In the genomic region with DNA sequence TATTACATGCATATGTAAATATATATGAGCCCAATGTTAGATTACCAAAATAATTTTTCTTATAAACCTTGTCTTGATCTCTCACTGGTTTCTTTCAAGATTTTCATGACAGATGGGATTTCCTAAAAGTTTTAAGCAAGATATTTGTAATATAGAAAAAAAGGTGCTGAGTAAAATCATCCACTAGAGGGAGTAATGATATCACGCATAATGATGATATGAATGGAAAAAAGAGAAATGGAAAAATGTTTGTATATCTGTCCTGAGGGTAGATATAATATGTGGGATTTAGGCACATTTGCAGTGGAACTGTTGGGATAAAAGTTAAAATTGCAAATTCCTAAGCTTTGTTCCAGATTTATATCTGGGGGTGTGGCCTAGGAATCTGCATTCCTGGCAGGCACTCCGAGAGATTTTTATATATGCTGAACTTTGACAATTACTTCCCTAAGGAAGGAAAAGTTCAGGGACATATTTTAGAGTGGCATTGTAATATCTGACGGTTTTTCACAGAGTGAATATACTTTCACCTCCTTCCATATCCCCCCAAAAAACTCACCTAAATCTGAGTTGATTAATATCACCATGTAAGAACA, we compare ENCODE assay signal across 8 cellular contexts.
DNase-seq lines count a peak whose midpoint lies in the region; ATAC-seq, FAIRE-seq and TF ChIP-seq lines count a peak whose summit lies in the region.

No MANE protein-coding gene starts in this region.

- DNase-seq in DMS 273 (lab: John Stamatoyannopoulos, UW; ENCODE audit: unreplicated experiment) (peak; percentile 43), DMS 273 treated with DMSO at 0.1 percent for 48 hours (lab: John Stamatoyannopoulos, UW) (no peak), NCI-H526 treated with DMSO at 0.1 percent for 48 hours (lab: John Stamatoyannopoulos, UW) (peak; percentile 10), osteocyte (ENCODE audit: extremely low spot score, unreplicated experiment) (no peak), 8988T (no peak)
- no peak for DNase-seq in activated naive CD4-positive, alpha-beta T cell (lab: John Stamatoyannopoulos, UW)

- H3K36me3 Mint-ChIP-seq in osteocyte (ENCODE audit: unreplicated experiment): no peaks in the 10 kb centered on the region

- peak; percentile 61 for FAIRE-seq in colon (lab: Jason Lieb, UNC)

- peaks cover 37% of the 10 kb centered on the region for H3K27me3 Mint-ChIP-seq in osteocyte (ENCODE audit: unreplicated experiment)

- no peaks in the 10 kb centered on the region for H3K9me3 Mint-ChIP-seq in osteocyte (ENCODE audit: unreplicated experiment)

- ATAC-seq in GM21528 (IDR thresholded peaks at IDR 0.05; ENCODE audit: low FRiP score, unreplicated experiment): no peak

- TF ChIP-seq CTCF in osteocyte (IDR thresholded peaks at IDR 0.05): peak; percentile 71

- H3K4me3 Mint-ChIP-seq in osteocyte (ENCODE audit: unreplicated experiment): no peak overlapping the region

- no peak overlapping the region for H3K27ac Mint-ChIP-seq in osteocyte (ENCODE audit: unreplicated experiment)

- peaks cover 3% of the 10 kb centered on the region for H3K4me1 Mint-ChIP-seq in osteocyte (ENCODE audit: unreplicated experiment)

Comparison
In these comparisons a context has a peak if more than half of its experiments do, and no peak if none do; other contexts are left out.
1. DNase-seq: peak in DMS 273 (single experiment) and NCI-H526 treated with DMSO at 0.1 percent for 48 hours (single experiment); none in DMS 273 treated with DMSO at 0.1 percent for 48 hours (single experiment), osteocyte (single experiment), 8988T (single experiment) and activated naive CD4-positive, alpha-beta T cell (0 of 4).